In the genomic region with DNA sequence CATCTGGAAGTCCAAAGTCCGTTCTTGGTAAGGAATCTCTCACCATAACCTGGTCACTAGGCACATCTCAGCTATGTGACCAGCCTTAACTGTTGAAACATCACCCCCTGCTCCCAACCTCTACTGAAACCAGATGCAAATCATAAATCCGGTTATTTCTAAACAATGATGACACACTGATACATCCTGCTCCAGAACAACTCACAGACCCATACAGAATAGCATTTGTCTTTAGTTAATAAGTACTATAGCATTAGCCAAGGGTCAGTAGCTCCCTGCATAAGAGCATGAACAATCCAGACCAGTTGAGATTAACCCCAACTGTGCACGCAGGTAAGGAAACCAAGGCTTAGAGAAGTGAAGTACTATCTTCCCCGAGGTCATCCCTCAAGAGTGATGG, we compare ENCODE assay signal across 16 cellular contexts. TPM values are rescaled to one million over a fixed set of nuclear protein-coding genes. Genes with fewer than 3 reads are reported as not detected.
DNase-seq lines count a peak whose midpoint lies in the region; ATAC-seq and TF ChIP-seq lines count a peak whose summit lies in the region.
"Had no signal": no experiment of that assay in that cellular context is flagged by ENCODE, and none has a peak within 500 bp of the region (broad histone marks: within the 10 kb centered on the region; RNA-seq: fewer than 3 reads in every experiment).

No MANE protein-coding gene starts in this region.

- H3K4me1 Mint-ChIP-seq in GM23338: no peaks in the 10 kb centered on the region

- H3K36me3 ChIP-seq in tibial nerve (no peaks in the 10 kb centered on the region), GM23338 (ENCODE audit: insufficient read depth) (no peaks in the 10 kb centered on the region)

- H3K4me2 ChIP-seq in GM23338: no peak overlapping the region
- H3K4me2 ChIP-seq: hepatocyte had no signal

- peaks cover 7% of the 10 kb centered on the region; the same call in 1 of the 2 replicates for H3K9me2 ChIP-seq in GM23338 (ENCODE audit: insufficient read depth)

- ATAC-seq in GM18858 (IDR thresholded peaks at IDR 0.05; ENCODE audit: unreplicated experiment) (peak; percentile 64), GM21619 (IDR thresholded peaks at IDR 0.05; ENCODE audit: unreplicated experiment) (peak; percentile 60), HG03196 (IDR thresholded peaks at IDR 0.05; ENCODE audit: unreplicated experiment) (peak; percentile 72), GM23338 (no peak), HG03095 (IDR thresholded peaks at IDR 0.05; ENCODE audit: unreplicated experiment) (no peak)
- ATAC-seq: esophagus mucosa, HCT116 had no signal

- H3K79me2 ChIP-seq in GM23338 (replicated peaks; ENCODE audit: insufficient read depth): no peaks in the 10 kb centered on the region
- H3K79me2 ChIP-seq: hepatocyte had no signal

- H3F3A ChIP-seq in GM23338 (replicated peaks; ENCODE audit: low read depth): no peaks in the 10 kb centered on the region

- H2AFZ ChIP-seq in GM23338: no peak overlapping the region
- H2AFZ ChIP-seq: hepatocyte had no signal

- H3K4me1 ChIP-seq in tibial nerve (peaks cover 0 to under 1% (median 0%) of the 10 kb centered on the region in 4 donors), GM23338 (ENCODE audit: insufficient read depth) (no peaks in the 10 kb centered on the region)

- DNase-seq in fibroblast of villous mesenchyme (ENCODE audit: low read depth): peak; percentile 22
- no peak for DNase-seq in tibial nerve (ENCODE audit: low spot score in 2 of 2)
- no peak for DNase-seq in GM23338 (ENCODE audit: low spot score)
- no peak for DNase-seq in stimulated activated CD4-positive, alpha-beta T cell treated with anti-CD3 and anti-CD28 coated beads, Interleukin-4, amount 100 ng/mL, for 1 hour
- DNase-seq: activated CD4-positive, CD25-positive, alpha-beta regulatory T cell; activated naive CD4-positive, alpha-beta T cell; Caco-2; NCI-H2171 treated with DMSO at 0.1 percent for 48 hours had no signal

- H4K20me1 ChIP-seq in GM23338 (replicated peaks; ENCODE audit: insufficient read depth): no peaks in the 10 kb centered on the region

- H3K27ac ChIP-seq in tibial nerve (no peak overlapping the region), GM23338 (ENCODE audit: low read depth) (no peak overlapping the region)
- H3K27ac ChIP-seq: hepatocyte had no signal

- H3K27me3 ChIP-seq in tibial nerve (no peaks in the 10 kb centered on the region), GM23338 (ENCODE audit: insufficient read depth) (no peaks in the 10 kb centered on the region)
- H3K27me3 ChIP-seq: hepatocyte had no signal

- no peaks in the 10 kb centered on the region for H3K9me3 ChIP-seq in tibial nerve

- peaks cover 2% of the 10 kb centered on the region for H3K27me3 Mint-ChIP-seq in GM23338 (ENCODE audit: insufficient read depth, low read depth, poor library complexity)

- no peaks in the 10 kb centered on the region for H3K36me3 Mint-ChIP-seq in GM23338 (ENCODE audit: low read depth)

- no peak for TF ChIP-seq CTCF in fibroblast of villous mesenchyme (IDR thresholded peaks at IDR 0.05; ENCODE audit: insufficient read depth, low read depth, low read length)
- no peak for TF ChIP-seq CTCF in tibial nerve (IDR thresholded peaks at IDR 0.05)
- TF ChIP-seq CTCF in GM23338 (conservative IDR thresholded peaks at IDR 0.05; ENCODE audit: low read depth in 2 of 2): no peak

- no peak overlapping the region for H3K27ac Mint-ChIP-seq in GM23338
- H3K27ac Mint-ChIP-seq: dendritic cell treated with granulocyte-macrophage colony-stimulating factor and Interleukin-4, amounts not matched to agents 40 ng/mL and 50 ng/mL, for 4 days had no signal

- H3K9me3 Mint-ChIP-seq in GM23338: peaks cover 4% of the 10 kb centered on the region; the same call in 1 of the 3 replicates

- H3K4me3 Mint-ChIP-seq in GM23338: no peak overlapping the region
- H3K4me3 Mint-ChIP-seq: dendritic cell treated with granulocyte-macrophage colony-stimulating factor and Interleukin-4, amounts not matched to agents 40 ng/mL and 50 ng/mL, for 4 days had no signal

- WGBS in tibial nerve, 2 donors: 71 to 74% methylated on average over 4 of the region's 4 CpGs

- no peak for TF ChIP-seq EP300 in tibial nerve (IDR thresholded peaks at IDR 0.05)

- H3K4me3 ChIP-seq in fibroblast of villous mesenchyme (ENCODE audit: low read depth, low read length) (no peak overlapping the region), tibial nerve (no peak overlapping the region), GM23338 (no peak overlapping the region)
- H3K4me3 ChIP-seq: hepatocyte had no signal

- no peak for TF ChIP-seq POLR2A in tibial nerve (IDR thresholded peaks at IDR 0.05)

TF ChIP-seq in GM23338, 12 proteins besides CTCF, POLR2A, EP300 and RAD21:
- TF ChIP-seq, protein P1, sequence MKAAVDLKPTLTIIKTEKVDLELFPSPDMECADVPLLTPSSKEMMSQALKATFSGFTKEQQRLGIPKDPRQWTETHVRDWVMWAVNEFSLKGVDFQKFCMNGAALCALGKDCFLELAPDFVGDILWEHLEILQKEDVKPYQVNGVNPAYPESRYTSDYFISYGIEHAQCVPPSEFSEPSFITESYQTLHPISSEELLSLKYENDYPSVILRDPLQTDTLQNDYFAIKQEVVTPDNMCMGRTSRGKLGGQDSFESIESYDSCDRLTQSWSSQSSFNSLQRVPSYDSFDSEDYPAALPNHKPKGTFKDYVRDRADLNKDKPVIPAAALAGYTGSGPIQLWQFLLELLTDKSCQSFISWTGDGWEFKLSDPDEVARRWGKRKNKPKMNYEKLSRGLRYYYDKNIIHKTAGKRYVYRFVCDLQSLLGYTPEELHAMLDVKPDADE (IDR thresholded peaks at IDR 0.05): no peak

RNA-seq across cellular contexts. Expression of gene KCTD3, which starts 38.0 kb away (rescaled TPM):
- total RNA-seq in fibroblast of villous mesenchyme: 38.0 and 60.9 TPM in 2 replicates
- total RNA-seq in tibial nerve: 10 to 100 TPM; 62.4 to 99.8 (median 82.0) TPM
- total RNA-seq in GM23338 (2014; rRNA removed; shearing (Covaris generic)): 53.1 and 60.3 TPM in 2 replicates
- 29.4 and 30.1 TPM in 2 replicates for polyA plus RNA-seq in GM23338 (2016; fragmentation: Nextera tagmentation; extraction: Ambion mirVana)

Comparison
In these comparisons a context has a peak if more than half of its experiments do, and no peak if none do; other contexts are left out.
1. ATAC-seq: peak in GM18858 (single experiment), GM21619 (single experiment) and HG03196 (single experiment); none in GM23338 (single experiment) and HG03095 (single experiment).